In genomic region chr2:96579422-96579821, GRCh38 we compare ENCODE assay signal across 27 cellular contexts. TPM values are rescaled to one million over a fixed set of nuclear protein-coding genes. Genes with fewer than 3 reads are reported as not detected.
A peak's percentile ranks its signal among the peaks of the same experiment; 100 is the strongest.
DNase-seq lines count a peak whose midpoint lies in the region; ATAC-seq, FAIRE-seq and TF ChIP-seq lines count a peak whose summit lies in the region.
"Had no signal": no experiment of that assay in that cellular context is flagged by ENCODE, and none has a peak within 500 bp of the region (broad histone marks: within the 10 kb centered on the region; RNA-seq: fewer than 3 reads in every experiment).

No MANE protein-coding gene starts in this region.

- DNase-seq in HepG2 (ENCODE audit: low spot score) (no peak), right lobe of liver (no peak), RWPE2 (ENCODE audit: low spot score) (no peak), mesendoderm (peak; percentile 16), glomerular visceral epithelial cell (ENCODE audit: extremely low spot score) (no peak), NCI-H2196 treated with DMSO at 0.1 percent for 48 hours (lab: John Stamatoyannopoulos, UW; ENCODE audit: unreplicated experiment) (no peak), D721Med (ENCODE audit: insufficient read length, low spot score) (no peak)
- DNase-seq: C1 segment of cervical spinal cord; CD4-positive, alpha-beta memory T cell; COR-L47; DMS 273 treated with DMSO at 0.1 percent for 48 hours; DND-41; GOT3; HCEC 1CT; Karpas-422; NCI-H1092; NCI-H1417 treated with DMSO at 0.1 percent for 48 hours; NCI-H1694 treated with DMSO at 0.1 percent for 48 hours; NCI-H2081; NCI-H446; NCI-H524 treated with DMSO at 0.1 percent for 48 hours; NCI-H774; PC-3; Right ventricle myocardium superior; T-cell had no signal

- no peak overlapping the region for H4K8ac ChIP-seq in mesendoderm (ENCODE audit: low read depth, low read length)

- H3K79me1 ChIP-seq in mesendoderm (ENCODE audit: low read length): no peaks in the 10 kb centered on the region

- no peaks in the 10 kb centered on the region for H3K9me3 ChIP-seq in HepG2 (ENCODE audit: low read length)
- no peaks in the 10 kb centered on the region for H3K9me3 ChIP-seq in right lobe of liver
- no peaks in the 10 kb centered on the region for H3K9me3 ChIP-seq in RWPE2 (ENCODE audit: severe bottlenecking)
- H3K9me3 ChIP-seq: SJSA1 had no signal

- no peak for TF ChIP-seq CTCF in HepG2 (CRISPR knock-in tag; IDR thresholded peaks at IDR 0.05)
- no peak for TF ChIP-seq CTCF in right lobe of liver (IDR thresholded peaks at IDR 0.05)
- TF ChIP-seq CTCF in RWPE2 (IDR thresholded peaks at IDR 0.05; ENCODE audit: poor library complexity, severe bottlenecking): no peak
- no peak for TF ChIP-seq CTCF in D721Med (IDR thresholded peaks at IDR 0.05; ENCODE audit: insufficient read depth, missing control alignments)

- no peak overlapping the region for H2BK15ac ChIP-seq in mesendoderm (replicated peaks; ENCODE audit: low read depth)

- ATAC-seq in HepG2 (peak; percentile 61), right lobe of liver (no peak), RWPE2 (ENCODE audit: low read depth) (0 out of 3 replicates have a peak, but pooled peaks have one; percentile 23)
- ATAC-seq: PC-3, T-cell had no signal

- POLR2A ChIA-PET in HepG2 (lab: Yijun Ruan, JAX): no interaction called here

- no peak overlapping the region for H2AK5ac ChIP-seq in mesendoderm (ENCODE audit: low read length)

- no peak for TF ChIP-seq RAD21 in HepG2 (CRISPR knock-in tag; IDR thresholded peaks at IDR 0.05)

- H3K9ac ChIP-seq in HepG2 (ENCODE audit: insufficient read depth, low read depth, low read length): no peak overlapping the region
- no peak overlapping the region for H3K9ac ChIP-seq in mesendoderm (ENCODE audit: low read length)

- no peaks in the 10 kb centered on the region for H4K20me1 ChIP-seq in HepG2 (ENCODE audit: insufficient read depth, low read length)

- no peak overlapping the region for H3K18ac ChIP-seq in mesendoderm (ENCODE audit: low read length)

- no peak overlapping the region for H3K23ac ChIP-seq in mesendoderm (ENCODE audit: low read length)

- no peak overlapping the region for H4K5ac ChIP-seq in mesendoderm (ENCODE audit: low read length)

- H2BK120ac ChIP-seq in mesendoderm (ENCODE audit: low read depth, low read length): no peak overlapping the region

- TF ChIP-seq EP300 in HepG2 (IDR thresholded peaks at IDR 0.05; ENCODE audit: low read depth in 2 of 2, low read length in 2 of 2) (no peak), HepG2 (CRISPR knock-in tag; IDR thresholded peaks at IDR 0.05; ENCODE audit: borderline replicate concordance) (no peak)

- BruUV-seq in HepG2 (replicated peaks; lab: Mats Ljungman, UMichigan): no TSS peak

- H2AFZ ChIP-seq in HepG2 (ENCODE audit: low read length): no peak overlapping the region

- no peak overlapping the region for H2BK5ac ChIP-seq in mesendoderm (ENCODE audit: low read length)

- intact Hi-C loops in HepG2 (cut with micrococcal nuclease; ENCODE audit: unreplicated experiment): no loop called here
- intact Hi-C loops in right lobe of liver (cut with DNase I): no loop called here

- H3K4me2 ChIP-seq in HepG2 (ENCODE audit: low read depth, low read length) (no peak overlapping the region), mesendoderm (ENCODE audit: low read length) (no peak overlapping the region)

- no peak overlapping the region for H3K4ac ChIP-seq in mesendoderm (ENCODE audit: low read depth, low read length)

- H3K4me1 ChIP-seq in HepG2 (ENCODE audit: insufficient read depth, low read length) (no peaks in the 10 kb centered on the region), right lobe of liver (no peaks in the 10 kb centered on the region), RWPE2 (ENCODE audit: insufficient read depth, poor library complexity, severe bottlenecking) (no peaks in the 10 kb centered on the region), mesendoderm (ENCODE audit: control insufficient read depth, low read depth, low read length) (no peaks in the 10 kb centered on the region)

- in situ Hi-C loops in HepG2 (cut with HindIII; ENCODE audit: extremely low pct_ligation_motif_present, low pct_unique_long_range_greater_than_20kb): no loop called here

- peak; percentile 21 for FAIRE-seq in HepG2 (lab: Jason Lieb, UNC)
- no peak for FAIRE-seq in D721Med (lab: Jason Lieb, UNC)
- FAIRE-seq: GM18507 had no signal

- H3K56ac ChIP-seq in mesendoderm (ENCODE audit: low read length): no peak overlapping the region

- H3K79me2 ChIP-seq in HepG2 (ENCODE audit: insufficient read depth, low read length) (no peaks in the 10 kb centered on the region), mesendoderm (ENCODE audit: control insufficient read depth, insufficient read depth, low read length) (no peaks in the 10 kb centered on the region)

- H3K4me3 ChIP-seq in HepG2 (replicated peaks in 1 of 3; ENCODE audit: insufficient read depth in 1 of 3, low read depth in 2 of 3, low read length in 3 of 3) (no peak overlapping the region), right lobe of liver (no peak overlapping the region), RWPE2 (ENCODE audit: severe bottlenecking) (no peak overlapping the region), mesendoderm (ENCODE audit: low read length) (no peak overlapping the region)
- H3K4me3 ChIP-seq: SJSA1 had no signal

- H3K27ac ChIP-seq in HepG2 (ENCODE audit: extremely low read length, insufficient read depth, low read length) (no peak overlapping the region), right lobe of liver (no peak overlapping the region), RWPE2 (ENCODE audit: poor library complexity, severe bottlenecking) (no peak overlapping the region), mesendoderm (ENCODE audit: low read depth, low read length) (no peak overlapping the region)
- H3K27ac ChIP-seq: SJSA1 had no signal

- TF ChIP-seq POLR2A in HepG2 (IDR thresholded peaks at IDR 0.05; ENCODE audit: insufficient read depth in 1 of 2, low read depth in 2 of 2, low read length in 2 of 2) (no peak), right lobe of liver (IDR thresholded peaks at IDR 0.05) (no peak)

- H3K27me3 ChIP-seq in HepG2 (ENCODE audit: control insufficient read depth in 1 of 2, insufficient read depth in 2 of 2, low read length in 2 of 2) (no peaks in the 10 kb centered on the region), right lobe of liver (no peaks in the 10 kb centered on the region), RWPE2 (ENCODE audit: insufficient read depth, poor library complexity, severe bottlenecking) (no peaks in the 10 kb centered on the region), mesendoderm (ENCODE audit: insufficient read depth, low read length, poor library complexity) (no peaks in the 10 kb centered on the region)
- H3K27me3 ChIP-seq: SJSA1 had no signal

- CTCF ChIA-PET in HepG2 (lab: Yijun Ruan, JAX; ENCODE audit: low intra/inter-chr PET ratio, low total read pairs): interaction anchor here (1.8 kb wide), 1 partner anchor 30 kb away, joined by 5 read pairs; no protein-coding TSS in a partner anchor

- H3K36me3 ChIP-seq in HepG2 (replicated peaks in 1 of 2; ENCODE audit: control insufficient read depth in 1 of 2, insufficient read depth in 2 of 2, low read length in 2 of 2) (no peaks in the 10 kb centered on the region), right lobe of liver (peaks cover 0 to 1% (median 0%) of the 10 kb centered on the region in 4 donors), RWPE2 (ENCODE audit: low read depth) (no peaks in the 10 kb centered on the region), mesendoderm (ENCODE audit: control insufficient read depth, insufficient read depth, low read length) (no peaks in the 10 kb centered on the region)
- H3K36me3 ChIP-seq: SJSA1 had no signal

- 91% methylated on average over 2 of the region's 2 CpGs for WGBS in HepG2 (ENCODE audit: low lambda C conversion rate)
- WGBS in right lobe of liver (ENCODE audit: insufficient coverage, low coverage, low lambda C conversion rate, missing lambda C conversion rate): 100% methylated on average over 2 of the region's 2 CpGs
- no CpG with 5 or more reads among the region's 2 CpGs for WGBS in mesendoderm (ENCODE audit: extremely low coverage, insufficient coverage, low lambda C conversion rate)

RNA-seq across cellular contexts. Expression of gene ARID5A, which starts 42.9 kb away (rescaled TPM):
- 8.0 and 9.5 TPM in 2 replicates for total RNA-seq in HepG2 (2016; rRNA removed; fragmentation: Illumina TruSeq; extraction: Trizol)
- total RNA-seq in HepG2 (2016; cell fraction: cytosol; rRNA removed; fragmentation: Illumina TruSeq; extraction: Trizol; ENCODE audit: low read depth): 2.9 and 3.5 TPM in 2 replicates
- 8.1 and 9.8 TPM in 2 replicates for total RNA-seq in HepG2 (2016; cell fraction: insoluble cytoplasmic fraction; rRNA removed; fragmentation: Illumina TruSeq; extraction: Trizol)
- total RNA-seq in HepG2 (2016; cell fraction: membrane; rRNA removed; fragmentation: Illumina TruSeq; extraction: Trizol): 6.9 and 8.7 TPM in 2 replicates
- total RNA-seq in HepG2 (2016; cell fraction: nucleus; rRNA removed; fragmentation: Illumina TruSeq; extraction: Trizol): 7.0 and 7.5 TPM in 2 replicates
- 6.0 and 7.4 TPM in 2 replicates for polyA plus RNA-seq in HepG2 (2011; rRNA removed)
- polyA plus RNA-seq in HepG2 (2011; cell fraction: cytosol; rRNA removed): 3.4 and 7.0 TPM in 2 replicates
- 11.9 and 13.3 TPM in 2 replicates for polyA plus RNA-seq in HepG2 (2011; cell fraction: nucleus; rRNA removed)
- 4.7 and 5.3 TPM in 2 replicates for polyA plus RNA-seq in HepG2 (2012)
- polyA plus RNA-seq in HepG2 (2016; cell fraction: cytosol; fragmentation: Illumina TruSeq; extraction: Trizol; ENCODE audit: low read depth): 3.1 and 4.1 TPM in 2 replicates
- polyA plus RNA-seq in HepG2 (2016; cell fraction: insoluble cytoplasmic fraction; fragmentation: Illumina TruSeq; extraction: Trizol; ENCODE audit: low read depth): 9.9 and 12.2 TPM in 2 replicates
- 6.1 and 8.5 TPM in 2 replicates for polyA plus RNA-seq in HepG2 (2016; cell fraction: membrane; fragmentation: Illumina TruSeq; extraction: Trizol; ENCODE audit: low read depth)
- 12.7 and 13.7 TPM in 2 replicates for polyA plus RNA-seq in HepG2 (2016; cell fraction: nucleus; fragmentation: Illumina TruSeq; extraction: Trizol; ENCODE audit: insufficient read depth, low read depth)
- 1.4 and 6.4 TPM in 2 replicates for polyA minus RNA-seq in HepG2 (2011; rRNA and poly(A)+ RNA removed; ENCODE audit: low replicate concordance)
- 3.0 and 4.0 TPM in 2 replicates for polyA minus RNA-seq in HepG2 (2011; cell fraction: cytosol; rRNA and poly(A)+ RNA removed)
- 3.2 and 4.2 TPM in 2 replicates for polyA minus RNA-seq in HepG2 (2011; cell fraction: nucleus; rRNA and poly(A)+ RNA removed)
- 10 to 100 TPM; 13.2 to 23.1 (median 16.9) TPM for total RNA-seq in right lobe of liver
- polyA plus RNA-seq in mesendoderm (2013, experiment 1 of 2): 5.5 TPM
- polyA plus RNA-seq in mesendoderm (2013, experiment 2 of 2): 5.2 TPM

RNA-seq across cellular contexts. Expression of gene KANSL3, which starts 58.7 kb away (rescaled TPM):
- total RNA-seq in HepG2 (2016; rRNA removed; fragmentation: Illumina TruSeq; extraction: Trizol) (37.3 and 43.9 TPM in 2 replicates), right lobe of liver (10 to 100 TPM; 17.3 to 29.3 (median 21.6) TPM)
- 7.8 and 8.3 TPM in 2 replicates for total RNA-seq in HepG2 (2016; cell fraction: cytosol; rRNA removed; fragmentation: Illumina TruSeq; extraction: Trizol; ENCODE audit: low read depth)
- 35.6 and 36.6 TPM in 2 replicates for total RNA-seq in HepG2 (2016; cell fraction: insoluble cytoplasmic fraction; rRNA removed; fragmentation: Illumina TruSeq; extraction: Trizol)
- 26.4 and 26.5 TPM in 2 replicates for total RNA-seq in HepG2 (2016; cell fraction: membrane; rRNA removed; fragmentation: Illumina TruSeq; extraction: Trizol)
- 40.0 and 44.1 TPM in 2 replicates for total RNA-seq in HepG2 (2016; cell fraction: nucleus; rRNA removed; fragmentation: Illumina TruSeq; extraction: Trizol)
- polyA plus RNA-seq in HepG2 (2011; rRNA removed): 20.8 and 28.2 TPM in 2 replicates
- polyA plus RNA-seq in HepG2 (2011; cell fraction: cytosol; rRNA removed): 17.0 and 17.8 TPM in 2 replicates
- polyA plus RNA-seq in HepG2 (2011; cell fraction: nucleus; rRNA removed): 63.0 and 65.8 TPM in 2 replicates
- polyA plus RNA-seq in HepG2 (2012): 28.9 and 35.1 TPM in 2 replicates
- 3.4 TPM in 2 replicates for polyA plus RNA-seq in HepG2 (2016; cell fraction: cytosol; fragmentation: Illumina TruSeq; extraction: Trizol; ENCODE audit: low read depth)
- 26.9 and 34.3 TPM in 2 replicates for polyA plus RNA-seq in HepG2 (2016; cell fraction: insoluble cytoplasmic fraction; fragmentation: Illumina TruSeq; extraction: Trizol; ENCODE audit: low read depth)
- polyA plus RNA-seq in HepG2 (2016; cell fraction: membrane; fragmentation: Illumina TruSeq; extraction: Trizol; ENCODE audit: low read depth): 12.0 and 12.5 TPM in 2 replicates
- 50.8 and 58.3 TPM in 2 replicates for polyA plus RNA-seq in HepG2 (2016; cell fraction: nucleus; fragmentation: Illumina TruSeq; extraction: Trizol; ENCODE audit: insufficient read depth, low read depth)
- polyA minus RNA-seq in HepG2 (2011; rRNA and poly(A)+ RNA removed; ENCODE audit: low replicate concordance): 85.2 and 180 TPM in 2 replicates
- 19.0 and 20.2 TPM in 2 replicates for polyA minus RNA-seq in HepG2 (2011; cell fraction: cytosol; rRNA and poly(A)+ RNA removed)
- polyA minus RNA-seq in HepG2 (2011; cell fraction: nucleus; rRNA and poly(A)+ RNA removed): 73.1 and 81.1 TPM in 2 replicates
- polyA plus RNA-seq in mesendoderm (2013, experiment 1 of 2): 12.9 TPM
- polyA plus RNA-seq in mesendoderm (2013, experiment 2 of 2): 12.8 TPM

Comparison
In these comparisons a context has a peak if more than half of its experiments do, and no peak if none do; other contexts are left out.
1. ATAC-seq: peak in HepG2 (single experiment) and RWPE2 (single experiment); none in right lobe of liver (0 of 4).